Comparison of ENCODE assay signal across 8 cellular contexts in genomic region chr1:215076312-215076711, GRCh38. TPM values are rescaled to one million over a fixed set of nuclear protein-coding genes. Genes with fewer than 3 reads are reported as not detected.
DNase-seq lines count a peak whose midpoint lies in the region; ATAC-seq, FAIRE-seq and TF ChIP-seq lines count a peak whose summit lies in the region.

No MANE protein-coding gene starts in this region.

- H3K4me3 ChIP-seq in Panc1 (ENCODE audit: low read depth in 2 of 2, low read length in 2 of 2), result no peak overlapping the region
- no peak overlapping the region for H3K4me3 ChIP-seq in keratinocyte (ENCODE audit: control insufficient read depth in 2 of 3, extremely low read depth in 1 of 3, insufficient read depth in 2 of 3, low read depth in 1 of 3, low read length in 3 of 3)

- H2AFZ ChIP-seq in keratinocyte (ENCODE audit: control insufficient read depth, low read length), result no peak overlapping the region

- in situ Hi-C loops in Panc1 (cut with HindIII; ENCODE audit: low pct_unique_long_range_greater_than_20kb, low sequenced_read_pairs), result no loop called here

- no peaks in the 10 kb centered on the region for H3K79me2 ChIP-seq in keratinocyte (ENCODE audit: control insufficient read depth, insufficient read depth, low read length)

- CTCF ChIA-PET in Panc1 (lab: Charles Lee), result no interaction called here
- CTCF ChIA-PET in CD4-positive, alpha-beta T cell (lab: Charles Lee), result no interaction called here

- peaks cover 14% of the 10 kb centered on the region for H3K27me3 ChIP-seq in Panc1 (ENCODE audit: control insufficient read depth, insufficient read depth, low read length)
- H3K27me3 ChIP-seq in keratinocyte (ENCODE audit: control insufficient read depth, extremely low read depth, insufficient read depth, low read length), result peaks cover 5% of the 10 kb centered on the region
- H3K27me3 ChIP-seq in CD4-positive, alpha-beta T cell (ENCODE audit: control insufficient read depth, insufficient read depth, low read length), result peaks cover 15% of the 10 kb centered on the region

- peak; percentile 61 for ATAC-seq in HG02678 (IDR thresholded peaks at IDR 0.05; ENCODE audit: unreplicated experiment)
- ATAC-seq in Panc1, result peak; percentile 56; the same call in 1 of the 2 replicates
- no peak for ATAC-seq in CD4-positive, alpha-beta T cell (ENCODE audit: poor library complexity)

- H3K4me2 ChIP-seq in keratinocyte (ENCODE audit: control insufficient read depth, extremely low read depth, insufficient read depth, low read depth, low read length), result no peak overlapping the region

- H3K4me1 ChIP-seq in Panc1 (ENCODE audit: control insufficient read depth, insufficient read depth, low read length) (no peaks in the 10 kb centered on the region), keratinocyte (ENCODE audit: control insufficient read depth, extremely low read depth, insufficient read depth, low read length) (no peaks in the 10 kb centered on the region)

- peak; percentile 91 for FAIRE-seq in keratinocyte (lab: Jason Lieb, UNC)

- POLR2A ChIA-PET in Panc1 (lab: Charles Lee), result no interaction called here
- POLR2A ChIA-PET in CD4-positive, alpha-beta T cell (lab: Charles Lee), result no interaction called here

- DNase-seq in DMS153 (lab: John Stamatoyannopoulos, UW) (peak; percentile 17), DMS153 treated with DMSO at 0.1 percent for 48 hours (lab: John Stamatoyannopoulos, UW; ENCODE audit: unreplicated experiment) (no peak), Panc1 (ENCODE audit: low read depth, low spot score) (no peak), keratinocyte (ENCODE audit: low read depth, low spot score) (peak; percentile 2), amniotic stem cell (lab: John Stamatoyannopoulos, UW) (no peak), NCI-H2029 treated with DMSO at 0.1 percent for 48 hours (lab: John Stamatoyannopoulos, UW) (no peak)
- no peak for DNase-seq in CD4-positive, alpha-beta T cell

- no peaks in the 10 kb centered on the region for H3K4me1 Mint-ChIP-seq in CD4-positive, alpha-beta T cell (ENCODE audit: low read depth)

- no peaks in the 10 kb centered on the region for H4K20me1 ChIP-seq in keratinocyte (ENCODE audit: control insufficient read depth, extremely low read depth, insufficient read depth, low read length)

- H3K27ac ChIP-seq in Panc1 (ENCODE audit: low read length) (no peak overlapping the region), keratinocyte (ENCODE audit: control insufficient read depth, insufficient read depth, low read length) (no peak overlapping the region)
- H3K27ac ChIP-seq in CD4-positive, alpha-beta T cell (ENCODE audit: low read depth, low read length), result no peak overlapping the region

- H3K27ac Mint-ChIP-seq in CD4-positive, alpha-beta T cell, result no peak overlapping the region

- TF ChIP-seq CTCF in Panc1 (IDR thresholded peaks at IDR 0.05) (peak; percentile 58), keratinocyte (optimal IDR thresholded peaks at IDR 0.05 in 1 of 3, IDR thresholded peaks at IDR 0.05 in 1 of 3, conservative IDR thresholded peaks at IDR 0.05 in 1 of 3; ENCODE audit: extremely low read depth in 1 of 3, insufficient read depth in 2 of 3, low read length in 3 of 3) (peak; percentile 56 to 73 (median 65))
- TF ChIP-seq CTCF in CD4-positive, alpha-beta T cell (IDR thresholded peaks at IDR 0.05), result no peak

- no peak overlapping the region for H3K4me3 Mint-ChIP-seq in CD4-positive, alpha-beta T cell

- no peaks in the 10 kb centered on the region for H3K9me1 ChIP-seq in keratinocyte (ENCODE audit: control insufficient read depth, extremely low read depth, insufficient read depth, low read length)

- no peaks in the 10 kb centered on the region for H3K36me3 Mint-ChIP-seq in CD4-positive, alpha-beta T cell (ENCODE audit: low read depth)

- no peaks in the 10 kb centered on the region for H3K9me3 Mint-ChIP-seq in CD4-positive, alpha-beta T cell

- H3K27me3 Mint-ChIP-seq in CD4-positive, alpha-beta T cell, result peaks cover 32% of the 10 kb centered on the region

- H3K36me3 ChIP-seq in Panc1 (ENCODE audit: control insufficient read depth, insufficient read depth, low read length) (no peaks in the 10 kb centered on the region), keratinocyte (ENCODE audit: control insufficient read depth in 2 of 2, extremely low read depth in 1 of 2, insufficient read depth in 2 of 2, low read length in 2 of 2) (no peaks in the 10 kb centered on the region)

- dilution Hi-C loops in keratinocyte (cut with MboI; ENCODE audit: extremely low pct_ligation_motif_present, low sequenced_read_pairs), result no loop called here

- no peak overlapping the region for H3K9ac ChIP-seq in keratinocyte (ENCODE audit: control insufficient read depth, extremely low read depth, insufficient read depth, low read length)

- no TSS peak for BruUV-seq in Panc1 (replicated peaks; lab: Mats Ljungman, UMichigan)

- no peaks in the 10 kb centered on the region for H3K9me3 ChIP-seq in Panc1 (ENCODE audit: control insufficient read depth, insufficient read depth, low read depth, low read length)
- H3K9me3 ChIP-seq in keratinocyte (ENCODE audit: control insufficient read depth, low read depth, low read length), result no peaks in the 10 kb centered on the region
- no peaks in the 10 kb centered on the region for H3K9me3 ChIP-seq in CD4-positive, alpha-beta T cell (ENCODE audit: control insufficient read depth, low read length)

- intact Hi-C loops in Panc1 (cut with micrococcal nuclease; ENCODE audit: unreplicated experiment), result no loop called here
- intact Hi-C loops in CD4-positive, alpha-beta T cell (cut with DNase I, micrococcal nuclease), result loop anchor here (5.0 to 10.0 kb wide), 2 partner anchors 449 to 452 kb away; no protein-coding TSS in a partner anchor

RNA-seq across cellular contexts. Expression of gene KCNK2, which starts 6.2 kb away (rescaled TPM):
- total RNA-seq in Panc1 (2021; ENCODE audit: unreplicated experiment), result 0.28 TPM
- not detected for polyA plus RNA-seq in Panc1 (2012; ENCODE audit: insufficient read length)
- 0.10 to 0.33 TPM (median 0.17 TPM) in 3 replicates for polyA plus RNA-seq in keratinocyte
- polyA plus RNA-seq in keratinocyte (2011; ENCODE audit: low read depth), result not detected
- polyA plus RNA-seq in keratinocyte (2011; cell fraction: cytosol; rRNA removed), result 0.10 TPM in 1 of 2 replicates, not detected in the other
- polyA plus RNA-seq in keratinocyte (2011; cell fraction: nucleus; rRNA removed), result not detected in 2 replicates
- polyA plus RNA-seq in keratinocyte (2012; ENCODE audit: low replicate concordance), result not detected in 2 replicates
- polyA minus RNA-seq in keratinocyte, result not detected in 3 replicates
- not detected for polyA minus RNA-seq in keratinocyte (2011; cell fraction: cytosol; rRNA and poly(A)+ RNA removed)
- polyA minus RNA-seq in keratinocyte (2011; cell fraction: nucleus; rRNA and poly(A)+ RNA removed), result not detected in 2 replicates
- total RNA-seq in CD4-positive, alpha-beta T cell, result not detected

Comparison
In these comparisons a context has a peak if more than half of its experiments do, and no peak if none do; other contexts are left out.
1. DNase-seq: peak in DMS153 (single experiment) and keratinocyte (single experiment); none in DMS153 treated with DMSO at 0.1 percent for 48 hours (single experiment), Panc1 (single experiment), amniotic stem cell (single experiment), CD4-positive, alpha-beta T cell (0 of 10) and NCI-H2029 treated with DMSO at 0.1 percent for 48 hours (single experiment).